In genomic region chr19:19079571-19079970, GRCh38 we compare ENCODE assay signal across 18 cellular contexts. TPM values are rescaled to one million over a fixed set of nuclear protein-coding genes. Genes with fewer than 3 reads are reported as not detected.
DNase-seq lines count a peak whose midpoint lies in the region; ATAC-seq, FAIRE-seq and TF ChIP-seq lines count a peak whose summit lies in the region.
"Had no signal": no experiment of that assay in that cellular context is flagged by ENCODE, and none has a peak within 500 bp of the region (broad histone marks: within the 10 kb centered on the region; RNA-seq: fewer than 3 reads in every experiment).

No MANE protein-coding gene starts in this region.

- no peak overlapping the region for H3K4me2 ChIP-seq in H1 (ENCODE audit: insufficient read depth in 1 of 2, low read depth in 2 of 2, low read length in 2 of 2)
- H3K4me2 ChIP-seq: BLaER1 treated with 17β-estradiol and CSF1 and Interleukin-3, amounts not matched to agents 10 nM and 100 nM had no signal

- H3K4ac ChIP-seq in H1 (replicated peaks; ENCODE audit: insufficient read length, low read depth, low read length) = no peak overlapping the region

- TF ChIP-seq CTCF in WTC11 (IDR thresholded peaks at IDR 0.05) (no peak), H1 (IDR thresholded peaks at IDR 0.05; ENCODE audit: control extremely low read depth in 1 of 3, insufficient read depth in 1 of 3, low read depth in 1 of 3, low read length in 3 of 3) (no peak), dorsolateral prefrontal cortex (IDR thresholded peaks at IDR 0.05 in 54 of 56, conservative IDR thresholded peaks at IDR 0.05 in 2 of 56; ENCODE audit: low read depth in 1 of 56, partially characterized antibody in 56 of 56) (no peak), esophagus squamous epithelium (IDR thresholded peaks at IDR 0.05) (no peak)

- TF ChIP-seq RAD21 in H1 (IDR thresholded peaks at IDR 0.05 in 1 of 2, conservative IDR thresholded peaks at IDR 0.05 in 1 of 2; ENCODE audit: low read depth in 2 of 2, low read length in 2 of 2) = no peak

- peaks cover 0 to 26% (median 14%) of the 10 kb centered on the region in 4 experiments; a peak in 6 of 7 replicates for H3K27me3 ChIP-seq in H1 (replicated peaks in 1 of 4; ENCODE audit: control insufficient read depth in 3 of 4, extremely low read depth in 1 of 4, insufficient read depth in 3 of 4, low read length in 3 of 4)
- no peaks in the 10 kb centered on the region for H3K27me3 ChIP-seq in dorsolateral prefrontal cortex
- H3K27me3 ChIP-seq in esophagus squamous epithelium = no peaks in the 10 kb centered on the region
- H3K27me3 ChIP-seq: BLaER1 treated with 17β-estradiol and CSF1 and Interleukin-3, amounts not matched to agents 10 nM and 100 nM had no signal

- no peak overlapping the region for H3K27ac ChIP-seq in H1 (ENCODE audit: low read depth, low read length)
- no peak overlapping the region for H3K27ac ChIP-seq in dorsolateral prefrontal cortex
- no peak overlapping the region for H3K27ac ChIP-seq in esophagus squamous epithelium
- H3K27ac ChIP-seq: BLaER1 treated with 17β-estradiol and CSF1 and Interleukin-3, amounts not matched to agents 10 nM and 100 nM; GM23248; HL-60 had no signal

- no peak overlapping the region for H2AFZ ChIP-seq in H1 (ENCODE audit: low read length)
- H2AFZ ChIP-seq: GM23248 had no signal

- H3K4me1 Mint-ChIP-seq in WTC11 = no peaks in the 10 kb centered on the region

- peak overlapping the region; percentile 5 to 44 for H3K27ac Mint-ChIP-seq in activated naive CD4-positive, alpha-beta T cell treated with anti-CD3 and anti-CD28 coated beads, Interleukin-2, amount 50 U/mL, for 72 hours
- no peak overlapping the region for H3K27ac Mint-ChIP-seq in WTC11
- H3K27ac Mint-ChIP-seq: HFFc6 had no signal

- H3K23ac ChIP-seq in H1 (ENCODE audit: insufficient read length) = no peak overlapping the region

- H2BK20ac ChIP-seq in H1 (ENCODE audit: low read length) = no peak overlapping the region

- peaks cover 90% of the 10 kb centered on the region for H3K27me3 Mint-ChIP-seq in WTC11 (ENCODE audit: low read depth)

- H3K4me3 Mint-ChIP-seq in WTC11 = no peak overlapping the region
- H3K4me3 Mint-ChIP-seq: CD8-positive, alpha-beta T cell; HFFc6 had no signal

- no peak overlapping the region for H3K4me3 ChIP-seq in H1 (ENCODE audit: extremely low read depth in 1 of 4, insufficient read depth in 2 of 4, low read depth in 3 of 4, low read length in 4 of 4)
- no peak overlapping the region for H3K4me3 ChIP-seq in dorsolateral prefrontal cortex
- no peak overlapping the region for H3K4me3 ChIP-seq in esophagus squamous epithelium
- H3K4me3 ChIP-seq: BLaER1 treated with 17β-estradiol and CSF1 and Interleukin-3, amounts not matched to agents 10 nM and 100 nM; GM12878; GM23248 had no signal

- 82% methylated on average over 1 of the region's 1 CpG; no CpG with 5 or more reads in 1 of the 2 experiments for WGBS in H1 (ENCODE audit: extremely low coverage in 1 of 2, insufficient coverage in 1 of 2, insufficient read length in 1 of 2, insufficient replicate concordance in 2 of 2, low coverage in 1 of 2, low lambda C conversion rate in 2 of 2, missing lambda C conversion rate in 1 of 2), 2 experiments
- WGBS in esophagus squamous epithelium, 2 donors = 94 to 100% methylated on average over 1 of the region's 1 CpG

- H3K9ac ChIP-seq in H1 (replicated peaks in 1 of 4; ENCODE audit: extremely low read depth in 1 of 4, low read depth in 3 of 4, low read length in 3 of 4) = no peak overlapping the region
- H3K9ac ChIP-seq: BLaER1 treated with 17β-estradiol and CSF1 and Interleukin-3, amounts not matched to agents 10 nM and 100 nM; GM23248 had no signal

- no peak overlapping the region for H2BK120ac ChIP-seq in H1 (replicated peaks; ENCODE audit: low read depth, low read length)

- H4K91ac ChIP-seq in H1 (replicated peaks; ENCODE audit: insufficient read length, low read length) = no peak overlapping the region

- no peaks in the 10 kb centered on the region; the same call in 1 of the 2 replicates for H3K23me2 ChIP-seq in H1 (ENCODE audit: low read depth, low read length)

- no peak overlapping the region for H3K56ac ChIP-seq in H1 (replicated peaks; ENCODE audit: insufficient read length, low read depth, low read length)

- no peak overlapping the region for H4K8ac ChIP-seq in H1 (ENCODE audit: extremely low read depth, insufficient read depth, low read length)

- H3K18ac ChIP-seq in H1 (ENCODE audit: extremely low read depth, low read length) = no peak overlapping the region

- H2BK15ac ChIP-seq in H1 (ENCODE audit: low read length) = no peak overlapping the region

- no peak for TF ChIP-seq POLR2A in H1 (IDR thresholded peaks at IDR 0.05; ENCODE audit: control extremely low read depth in 1 of 2, low read depth in 2 of 2, low read length in 2 of 2)
- no peak for TF ChIP-seq POLR2A in esophagus squamous epithelium (IDR thresholded peaks at IDR 0.05)

- H4K5ac ChIP-seq in H1 (ENCODE audit: insufficient read length, low read depth, low read length) = no peak overlapping the region

- FAIRE-seq in H1 (lab: Jason Lieb, UNC) = no peak
- FAIRE-seq: GM12878, H54 had no signal

- H3K79me2 ChIP-seq in H1 (ENCODE audit: control insufficient read depth in 1 of 2, insufficient read depth in 2 of 2, low read length in 2 of 2) = no peaks in the 10 kb centered on the region

- H3K36me3 Mint-ChIP-seq in activated naive CD4-positive, alpha-beta T cell treated with anti-CD3 and anti-CD28 coated beads, Interleukin-2, amount 50 U/mL, for 72 hours = no peaks in the 10 kb centered on the region
- H3K36me3 Mint-ChIP-seq in WTC11 = no peaks in the 10 kb centered on the region

- CTCF ChIA-PET in WTC11 (lab: Charles Lee) = no interaction called here
- CTCF ChIA-PET in H1 (lab: Charles Lee; ENCODE audit: partially characterized antibody) = interaction anchor here (0.7 kb wide), 1 partner anchor 808 kb away, joined by 3 read pairs; no protein-coding TSS in a partner anchor

- no peak for TF ChIP-seq EP300 in H1 (IDR thresholded peaks at IDR 0.05; ENCODE audit: borderline replicate concordance in 1 of 2, low read depth in 2 of 2, low read length in 2 of 2)

- no peak for ATAC-seq in activated naive CD4-positive, alpha-beta T cell treated with anti-CD3 and anti-CD28 coated beads, Interleukin-2, amount 50 U/mL, for 72 hours
- no peak for ATAC-seq in WTC11
- ATAC-seq: CD8-positive, alpha-beta T cell; GM12878 had no signal

- H4K20me1 ChIP-seq in H1 (replicated peaks in 1 of 2; ENCODE audit: control insufficient read depth in 1 of 2, insufficient read depth in 2 of 2, low read length in 2 of 2) = peaks cover 0 to 6% of the 10 kb centered on the region in 2 experiments

- H3K4me1 ChIP-seq in H1 (replicated peaks in 1 of 4; ENCODE audit: control insufficient read depth in 3 of 4, insufficient read depth in 4 of 4, low read length in 3 of 4) (no peaks in the 10 kb centered on the region), esophagus squamous epithelium (peaks cover 5 to 21% (median 6%) of the 10 kb centered on the region in 3 donors)

- DNase-seq in activated naive CD4-positive, alpha-beta T cell treated with anti-CD3 and anti-CD28 coated beads, Interleukin-2, amount 50 U/mL, for 72 hours (ENCODE audit: low spot score in 2 of 2) = no peak
- no peak for DNase-seq in activated naive CD4-positive, alpha-beta T cell (lab: John Stamatoyannopoulos, UW)
- DNase-seq in WTC11 (ENCODE audit: low spot score) (no peak), H1 (ENCODE audit: low read depth in 1 of 2, low spot score in 2 of 2) (no peak), dorsolateral prefrontal cortex (no peak), esophagus squamous epithelium (lab: John Stamatoyannopoulos, UW) (no peak), EL (no peak)
- DNase-seq: 8988T; Calu3; CD8-positive, alpha-beta T cell; DMS79 treated with DMSO at 0.1 percent for 48 hours; GM23248; HCEC 1CT; HFFc6 had no signal

- intact Hi-C loops in dorsolateral prefrontal cortex (cut with DNase I) = no loop called here
- intact Hi-C loops in esophagus squamous epithelium (cut with DNase I) = no loop called here

- 0 out of 2 replicates have a peak, but pooled peaks cover 2% of the 10 kb centered on the region for H3K79me1 ChIP-seq in H1 (ENCODE audit: low read depth, low read length)

- H2AK5ac ChIP-seq in H1 (ENCODE audit: low read depth, low read length) = no peak overlapping the region

- H3K36me3 ChIP-seq in H1 (ENCODE audit: control insufficient read depth in 2 of 4, insufficient read depth in 4 of 4, low read length in 3 of 4) (no peaks in the 10 kb centered on the region), esophagus squamous epithelium (peaks cover 0 to 34% (median 0%) of the 10 kb centered on the region in 3 donors)

- no peak overlapping the region for H2BK12ac ChIP-seq in H1 (ENCODE audit: low read depth, low read length)

- no peaks in the 10 kb centered on the region for H3K9me3 Mint-ChIP-seq in activated naive CD4-positive, alpha-beta T cell treated with anti-CD3 and anti-CD28 coated beads, Interleukin-2, amount 50 U/mL, for 72 hours
- no peaks in the 10 kb centered on the region for H3K9me3 Mint-ChIP-seq in WTC11
- H3K9me3 Mint-ChIP-seq: CD8-positive, alpha-beta T cell; HFFc6 had no signal

- H3K9me3 ChIP-seq in H1 (ENCODE audit: insufficient read depth in 2 of 2, low read depth in 1 of 2, low read length in 1 of 2) (no peaks in the 10 kb centered on the region), esophagus squamous epithelium (no peaks in the 10 kb centered on the region)
- H3K9me3 ChIP-seq: BLaER1 treated with 17β-estradiol and CSF1 and Interleukin-3, amounts not matched to agents 10 nM and 100 nM had no signal

- no peak overlapping the region for H2BK5ac ChIP-seq in H1 (ENCODE audit: low read depth, low read length)

- no peak overlapping the region for H3K14ac ChIP-seq in H1 (ENCODE audit: insufficient read length)

- POLR2A ChIA-PET in WTC11 (lab: Charles Lee) (no interaction called here), H1 (lab: Charles Lee; ENCODE audit: partially characterized antibody) (interaction anchor here (2.0 kb wide), 1 partner anchor 11 kb away, joined by 4 read pairs; no protein-coding TSS in a partner anchor)

RNA-seq across cellular contexts. Expression of gene SLC25A42, which starts 15.8 kb away (rescaled TPM):
- 10 to 100 TPM; 15.1 to 19.2 TPM for total RNA-seq in activated naive CD4-positive, alpha-beta T cell treated with anti-CD3 and anti-CD28 coated beads, Interleukin-2, amount 50 U/mL, for 72 hours
- total RNA-seq in WTC11 (2021) (8.1 to 9.2 TPM (median 8.7 TPM) in 3 replicates), dorsolateral prefrontal cortex (10 to 100 TPM; 17.0 to 52.0 (median 27.3) TPM), esophagus squamous epithelium (1 to 10 TPM; 1.7 to 3.8 (median 3.3) TPM)
- 4.1 and 6.2 TPM in 2 replicates for total RNA-seq in H1 (2021; fragmentation: NEBNext Ultra II Directional; extraction: Animal tissue kit (Norgen Biotek cat#: 25700))
- polyA plus RNA-seq in H1 (2011; rRNA removed) = 5.9 and 10.5 TPM in 2 replicates
- polyA plus RNA-seq in H1 (2011; cell fraction: cytosol; rRNA removed) = 8.0 TPM
- polyA plus RNA-seq in H1 (2011; cell fraction: nucleus; rRNA removed) = 23.0 TPM
- 5.2 to 8.6 TPM (median 7.7 TPM) in 4 replicates for polyA plus RNA-seq in H1 (2012, experiment 1 of 2)
- polyA plus RNA-seq in H1 (2012, experiment 2 of 2) = 7.8 TPM
- 5.2 TPM for polyA plus RNA-seq in H1 (2013, experiment 1 of 2)
- polyA plus RNA-seq in H1 (2013, experiment 2 of 2) = 4.3 TPM
- 3.4 and 6.9 TPM in 2 replicates for polyA minus RNA-seq in H1 (2011; rRNA and poly(A)+ RNA removed)
- 3.6 TPM for polyA minus RNA-seq in H1 (2011; cell fraction: cytosol; rRNA and poly(A)+ RNA removed)
- 5.3 TPM for polyA minus RNA-seq in H1 (2011; cell fraction: nucleus; rRNA and poly(A)+ RNA removed)

RNA-seq across cellular contexts. Expression of gene ARMC6, which starts 46.2 kb away (rescaled TPM):
- total RNA-seq in activated naive CD4-positive, alpha-beta T cell treated with anti-CD3 and anti-CD28 coated beads, Interleukin-2, amount 50 U/mL, for 72 hours = 10 to 100 TPM; 22.4 to 34.8 TPM
- total RNA-seq in WTC11 (2021) (47.9 to 58.8 TPM (median 49.9 TPM) in 3 replicates), dorsolateral prefrontal cortex (10 to 100 TPM; 16.2 to 34.3 (median 24.2) TPM), esophagus squamous epithelium (10 to 100 TPM; 28.3 to 32.0 (median 28.7) TPM)
- total RNA-seq in H1 (2021; fragmentation: NEBNext Ultra II Directional; extraction: Animal tissue kit (Norgen Biotek cat#: 25700)) = 68.3 and 73.7 TPM in 2 replicates
- 67.1 and 87.0 TPM in 2 replicates for polyA plus RNA-seq in H1 (2011; rRNA removed)
- 81.6 TPM for polyA plus RNA-seq in H1 (2011; cell fraction: cytosol; rRNA removed)
- polyA plus RNA-seq in H1 (2011; cell fraction: nucleus; rRNA removed) = 85.0 TPM
- polyA plus RNA-seq in H1 (2012, experiment 1 of 2) = 64.7 to 67.4 TPM (median 66.0 TPM) in 4 replicates
- 71.8 TPM for polyA plus RNA-seq in H1 (2012, experiment 2 of 2)
- polyA plus RNA-seq in H1 (2013, experiment 1 of 2) = 29.2 TPM
- polyA plus RNA-seq in H1 (2013, experiment 2 of 2) = 30.1 TPM
- polyA minus RNA-seq in H1 (2011; rRNA and poly(A)+ RNA removed) = 70.4 and 79.2 TPM in 2 replicates
- 56.6 TPM for polyA minus RNA-seq in H1 (2011; cell fraction: cytosol; rRNA and poly(A)+ RNA removed)
- polyA minus RNA-seq in H1 (2011; cell fraction: nucleus; rRNA and poly(A)+ RNA removed) = 44.6 TPM

RNA-seq across cellular contexts. Expression of gene SUGP2, which starts 46.3 kb away (rescaled TPM):
- 100 to 1,000 TPM; 119 to 248 TPM for total RNA-seq in activated naive CD4-positive, alpha-beta T cell treated with anti-CD3 and anti-CD28 coated beads, Interleukin-2, amount 50 U/mL, for 72 hours
- total RNA-seq in WTC11 (2021) (156 to 160 TPM (median 156 TPM) in 3 replicates), dorsolateral prefrontal cortex (100 to 1,000 TPM; 143 to 254 (median 191) TPM), esophagus squamous epithelium (10 to 100 TPM; 16.7 to 36.2 (median 21.5) TPM)
- 106 and 114 TPM in 2 replicates for total RNA-seq in H1 (2021; fragmentation: NEBNext Ultra II Directional; extraction: Animal tissue kit (Norgen Biotek cat#: 25700))
- 57.7 and 76.6 TPM in 2 replicates for polyA plus RNA-seq in H1 (2011; rRNA removed)
- 111 TPM for polyA plus RNA-seq in H1 (2011; cell fraction: cytosol; rRNA removed)
- 292 TPM for polyA plus RNA-seq in H1 (2011; cell fraction: nucleus; rRNA removed)
- polyA plus RNA-seq in H1 (2012, experiment 1 of 2) = 78.9 to 101 TPM (median 93.9 TPM) in 4 replicates
- polyA plus RNA-seq in H1 (2012, experiment 2 of 2) = 16.4 TPM
- polyA plus RNA-seq in H1 (2013, experiment 1 of 2) = 104 TPM
- polyA plus RNA-seq in H1 (2013, experiment 2 of 2) = 87.0 TPM
- polyA minus RNA-seq in H1 (2011; rRNA and poly(A)+ RNA removed) = 45.0 and 55.2 TPM in 2 replicates
- polyA minus RNA-seq in H1 (2011; cell fraction: cytosol; rRNA and poly(A)+ RNA removed) = 33.8 TPM
- polyA minus RNA-seq in H1 (2011; cell fraction: nucleus; rRNA and poly(A)+ RNA removed) = 74.1 TPM

RNA-seq across cellular contexts. Expression of gene TMEM161A, which starts 58.7 kb away (rescaled TPM):
- total RNA-seq in activated naive CD4-positive, alpha-beta T cell treated with anti-CD3 and anti-CD28 coated beads, Interleukin-2, amount 50 U/mL, for 72 hours = 10 to 100 TPM; 22.9 to 28.2 TPM
- total RNA-seq in WTC11 (2021) (46.0 to 53.4 TPM (median 51.8 TPM) in 3 replicates), dorsolateral prefrontal cortex (10 to 100 TPM; 14.9 to 46.0 (median 24.7) TPM), esophagus squamous epithelium (10 to 100 TPM; 11.0 to 30.3 (median 15.5) TPM)
- total RNA-seq in H1 (2021; fragmentation: NEBNext Ultra II Directional; extraction: Animal tissue kit (Norgen Biotek cat#: 25700)) = 41.9 and 47.8 TPM in 2 replicates
- polyA plus RNA-seq in H1 (2011; rRNA removed) = 103 and 153 TPM in 2 replicates
- polyA plus RNA-seq in H1 (2011; cell fraction: cytosol; rRNA removed) = 80.8 TPM
- 202 TPM for polyA plus RNA-seq in H1 (2011; cell fraction: nucleus; rRNA removed)
- 26.3 to 50.2 TPM (median 47.7 TPM) in 4 replicates for polyA plus RNA-seq in H1 (2012, experiment 1 of 2)
- polyA plus RNA-seq in H1 (2012, experiment 2 of 2) = 46.4 TPM
- 62.3 TPM for polyA plus RNA-seq in H1 (2013, experiment 1 of 2)
- polyA plus RNA-seq in H1 (2013, experiment 2 of 2) = 53.9 TPM
- polyA minus RNA-seq in H1 (2011; rRNA and poly(A)+ RNA removed) = 46.0 and 81.2 TPM in 2 replicates
- 40.2 TPM for polyA minus RNA-seq in H1 (2011; cell fraction: cytosol; rRNA and poly(A)+ RNA removed)
- polyA minus RNA-seq in H1 (2011; cell fraction: nucleus; rRNA and poly(A)+ RNA removed) = 34.3 TPM
